ENCODE assay signal across 10 cellular contexts in genomic region chr6:118748311-118749062, GRCh38.
DNase-seq lines count a peak whose midpoint lies in the region; ATAC-seq, FAIRE-seq and TF ChIP-seq lines count a peak whose summit lies in the region.
"Had no signal": no experiment of that assay in that cellular context is flagged by ENCODE, and none has a peak within 500 bp of the region (broad histone marks: within the 10 kb centered on the region; RNA-seq: fewer than 3 reads in every experiment).

No MANE protein-coding gene starts in this region.

- H3K9me3 Mint-ChIP-seq in naive thymus-derived CD4-positive, alpha-beta T cell = peaks cover 0 to 3% (median 0%) of the 10 kb centered on the region in 11 donors

- CTCF ChIA-PET in naive thymus-derived CD4-positive, alpha-beta T cell (lab: Charles Lee) = interaction anchor here (0.6 kb wide), 1 partner anchor 79 kb away, joined by 4 read pairs; no protein-coding TSS in a partner anchor

- H3K27me3 Mint-ChIP-seq in naive thymus-derived CD4-positive, alpha-beta T cell = no peaks in the 10 kb centered on the region
- H3K27me3 Mint-ChIP-seq: stimulated activated naive CD8-positive, alpha-beta T cell treated with anti-CD3 and anti-CD28 coated beads, Interleukin-15, Interleukin-2, amounts not matched to agents 100 ng/mL and 50 ng/mL, for 24 hours had no signal

- H3K36me3 Mint-ChIP-seq in naive thymus-derived CD4-positive, alpha-beta T cell = peaks cover 0 to 3% (median 0%) of the 10 kb centered on the region in 5 donors

- FAIRE-seq in RCC 7860 (lab: Jason Lieb, UNC) (no peak), small intestine (lab: Jason Lieb, UNC) (no peak)

- intact Hi-C loops in naive thymus-derived CD4-positive, alpha-beta T cell (cut with micrococcal nuclease) = no loop called here

- H3K4me3 ChIP-seq in astrocyte of the spinal cord (ENCODE audit: low read depth, low read length) (peak overlapping the region; percentile 2), small intestine (ENCODE audit: low read depth in 1 of 2, low read length in 2 of 2) (no peak overlapping the region)
- H3K4me3 ChIP-seq in naive thymus-derived CD4-positive, alpha-beta T cell (ENCODE audit: low read length) = no peak overlapping the region

- in situ Hi-C loops in astrocyte of the spinal cord (cut with HindIII; ENCODE audit: low sequenced_read_pairs) = no loop called here

- no peak for TF ChIP-seq CTCF in astrocyte of the spinal cord (IDR thresholded peaks at IDR 0.05; ENCODE audit: low read depth, low read length)

- H3K4me1 ChIP-seq in naive thymus-derived CD4-positive, alpha-beta T cell (ENCODE audit: control insufficient read depth in 2 of 2, insufficient read depth in 2 of 2, low read length in 2 of 2) = peaks cover 0 to 11% of the 10 kb centered on the region in 2 donors
- H3K4me1 ChIP-seq in small intestine (ENCODE audit: control insufficient read depth in 2 of 2, insufficient read depth in 1 of 2, low read depth in 1 of 2, low read length in 1 of 2) = no peaks in the 10 kb centered on the region

- peak overlapping the region in 6 of 10 donors; percentile 3 to 29 (median 16) for H3K4me3 Mint-ChIP-seq in naive thymus-derived CD4-positive, alpha-beta T cell
- H3K4me3 Mint-ChIP-seq: stimulated activated naive CD8-positive, alpha-beta T cell treated with anti-CD3 and anti-CD28 coated beads, Interleukin-15, Interleukin-2, amounts not matched to agents 100 ng/mL and 50 ng/mL, for 24 hours had no signal

- DNase-seq in DMS153 treated with DMSO at 0.1 percent for 48 hours (lab: John Stamatoyannopoulos, UW; ENCODE audit: unreplicated experiment) (peak; percentile 57), NCI-H2029 (lab: John Stamatoyannopoulos, UW) (peak; percentile 96), astrocyte of the spinal cord (ENCODE audit: low read depth, low spot score) (peak; percentile 72), RCC 7860 (ENCODE audit: low spot score) (no peak), GOT3 (lab: John Stamatoyannopoulos, UW) (no peak), small intestine (no peak)
- no peak for DNase-seq in naive thymus-derived CD4-positive, alpha-beta T cell

- ATAC-seq in naive thymus-derived CD4-positive, alpha-beta T cell = no peak
- ATAC-seq in HG03135 (IDR thresholded peaks at IDR 0.05; ENCODE audit: unreplicated experiment) = no peak

- H3K4me1 Mint-ChIP-seq in naive thymus-derived CD4-positive, alpha-beta T cell = peaks cover 21 to 50% (median 27%) of the 10 kb centered on the region in 7 donors

- WGBS in small intestine, 3 donors = 58 to 67% (median 59%) methylated on average over 9 of the region's 9 CpGs

- H3K27ac ChIP-seq in naive thymus-derived CD4-positive, alpha-beta T cell (ENCODE audit: low read depth, low read length) = no peak overlapping the region
- H3K27ac ChIP-seq in small intestine (ENCODE audit: low read depth in 1 of 2, low read length in 1 of 2) = no peak overlapping the region
- H3K27ac ChIP-seq: HL-60 had no signal

- no peaks in the 10 kb centered on the region for H3K27me3 ChIP-seq in naive thymus-derived CD4-positive, alpha-beta T cell (ENCODE audit: control insufficient read depth in 2 of 2, insufficient read depth in 2 of 2, low read length in 2 of 2)
- H3K27me3 ChIP-seq in small intestine (ENCODE audit: control insufficient read depth in 2 of 2, insufficient read depth in 2 of 2, low read length in 2 of 2) = no peaks in the 10 kb centered on the region

- peak overlapping the region in 4 of 9 donors; percentile 0 to 47 (median 14) for H3K27ac Mint-ChIP-seq in naive thymus-derived CD4-positive, alpha-beta T cell
- H3K27ac Mint-ChIP-seq: stimulated activated naive CD8-positive, alpha-beta T cell treated with anti-CD3 and anti-CD28 coated beads, Interleukin-15, Interleukin-2, amounts not matched to agents 100 ng/mL and 50 ng/mL, for 24 hours had no signal

- POLR2A ChIA-PET in naive thymus-derived CD4-positive, alpha-beta T cell (lab: Charles Lee) = no interaction called here

- no peaks in the 10 kb centered on the region for H3K9me3 ChIP-seq in naive thymus-derived CD4-positive, alpha-beta T cell (ENCODE audit: control insufficient read depth in 2 of 3, low read length in 3 of 3)
- no peaks in the 10 kb centered on the region for H3K9me3 ChIP-seq in small intestine (ENCODE audit: control insufficient read depth, low read depth)

- no peaks in the 10 kb centered on the region for H3K36me3 ChIP-seq in naive thymus-derived CD4-positive, alpha-beta T cell (ENCODE audit: control insufficient read depth in 2 of 3, insufficient read depth in 3 of 3, low read length in 3 of 3)
- H3K36me3 ChIP-seq in small intestine (ENCODE audit: control insufficient read depth in 2 of 2, insufficient read depth in 2 of 2, low read length in 2 of 2) = no peaks in the 10 kb centered on the region

Comparison
In these comparisons a context has a peak if more than half of its experiments do, and no peak if none do; other contexts are left out.
1. DNase-seq: peak in DMS153 treated with DMSO at 0.1 percent for 48 hours (single experiment), NCI-H2029 (single experiment) and astrocyte of the spinal cord (single experiment); none in naive thymus-derived CD4-positive, alpha-beta T cell (0 of 9), RCC 7860 (single experiment), GOT3 (single experiment) and small intestine (single experiment).